Comparison of ENCODE assay signal across 8 cellular contexts in genomic region chr7:105268056-105268455, GRCh38.
A peak's percentile ranks its signal among the peaks of the same experiment; 100 is the strongest.
DNase-seq lines count a peak whose midpoint lies in the region; ATAC-seq and TF ChIP-seq lines count a peak whose summit lies in the region.

No MANE protein-coding gene starts in this region.

- H3K4me1 ChIP-seq in mucosa of descending colon (ENCODE audit: low read depth) = no peaks in the 10 kb centered on the region

- CTCF ChIA-PET in MCF 10A (lab: Yijun Ruan, JAX) = interaction anchor here (0.9 to 1.2 kb wide), 7 partner anchors 18 to 150 kb away, joined by 3 to 5 read pairs (median 3); no protein-coding TSS in a partner anchor

- peak; percentile 28 for DNase-seq in DMS 273 (lab: John Stamatoyannopoulos, UW; ENCODE audit: unreplicated experiment)
- DNase-seq in DMS 273 treated with DMSO at 0.1 percent for 48 hours (lab: John Stamatoyannopoulos, UW) = no peak
- DNase-seq in LHCN-M2 (ENCODE audit: low read depth) = peak; percentile 74
- DNase-seq in MCF 10A (ENCODE audit: unreplicated experiment) = peak; percentile 58
- DNase-seq in mucosa of descending colon = no peak
- DNase-seq in GM13976 (ENCODE audit: low spot score) = no peak
- DNase-seq in Ammon's horn (ENCODE audit: low spot score) = no peak

- no peaks in the 10 kb centered on the region for H3K9me3 ChIP-seq in mucosa of descending colon

- no peaks in the 10 kb centered on the region for H3K36me3 ChIP-seq in mucosa of descending colon (ENCODE audit: low read depth)

- POLR2A ChIA-PET in MCF 10A (lab: Yijun Ruan, JAX) = interaction anchor here (0.6 to 4.8 kb wide), 31 partner anchors 9 to 257 kb away, joined by 3 to 45 read pairs (median 5); partner anchors contain the start of genes KMT2E and SRPK2

- no peaks in the 10 kb centered on the region for H3K36me3 Mint-ChIP-seq in MCF 10A (ENCODE audit: insufficient read depth, unreplicated experiment)

- no peak overlapping the region for H3K4me3 ChIP-seq in mucosa of descending colon

- intact Hi-C loops in MCF 10A (cut with micrococcal nuclease) (loop anchor here (5.0 kb wide), 2 partner anchors 41 to 116 kb away; no protein-coding TSS in a partner anchor), mucosa of descending colon (cut with DNase I, micrococcal nuclease) (no loop called here)

- H3K27me3 Mint-ChIP-seq in MCF 10A (ENCODE audit: insufficient read depth, unreplicated experiment) = no peaks in the 10 kb centered on the region

- peak overlapping the region; percentile 98 for H3K27ac Mint-ChIP-seq in MCF 10A (ENCODE audit: low read depth, unreplicated experiment)

- ATAC-seq in mucosa of descending colon (peak; percentile 59), GM19397 (IDR thresholded peaks at IDR 0.05; ENCODE audit: unreplicated experiment) (no peak)

- H3K4me1 Mint-ChIP-seq in MCF 10A (ENCODE audit: insufficient read depth, unreplicated experiment) = peaks cover 26% of the 10 kb centered on the region

- peak overlapping the region; percentile 85 for H3K4me3 Mint-ChIP-seq in MCF 10A (ENCODE audit: unreplicated experiment)

- in situ Hi-C loops in GM13976 (cut with MboI; ENCODE audit: low sequenced_read_pairs, unreplicated experiment) = no loop called here

- no TSS peak for BruUV-seq in MCF 10A (replicated peaks; lab: Mats Ljungman, UMichigan)

- H3K9me3 Mint-ChIP-seq in MCF 10A (ENCODE audit: unreplicated experiment) = no peaks in the 10 kb centered on the region

- TF ChIP-seq CTCF in MCF 10A (IDR thresholded peaks at IDR 0.05; ENCODE audit: unreplicated experiment) (no peak), mucosa of descending colon (IDR thresholded peaks at IDR 0.05) (no peak), GM13976 (IDR thresholded peaks at IDR 0.05; ENCODE audit: borderline replicate concordance, control extremely low read depth, extremely low read depth, insufficient read depth, missing control alignments) (no peak)

Comparison
In these comparisons a context has a peak if more than half of its experiments do, and no peak if none do; other contexts are left out.
1. DNase-seq: peak in DMS 273 (single experiment), LHCN-M2 (single experiment) and MCF 10A (single experiment); none in DMS 273 treated with DMSO at 0.1 percent for 48 hours (single experiment), mucosa of descending colon (0 of 3), GM13976 (single experiment) and Ammon's horn (single experiment).